In the genomic region with DNA sequence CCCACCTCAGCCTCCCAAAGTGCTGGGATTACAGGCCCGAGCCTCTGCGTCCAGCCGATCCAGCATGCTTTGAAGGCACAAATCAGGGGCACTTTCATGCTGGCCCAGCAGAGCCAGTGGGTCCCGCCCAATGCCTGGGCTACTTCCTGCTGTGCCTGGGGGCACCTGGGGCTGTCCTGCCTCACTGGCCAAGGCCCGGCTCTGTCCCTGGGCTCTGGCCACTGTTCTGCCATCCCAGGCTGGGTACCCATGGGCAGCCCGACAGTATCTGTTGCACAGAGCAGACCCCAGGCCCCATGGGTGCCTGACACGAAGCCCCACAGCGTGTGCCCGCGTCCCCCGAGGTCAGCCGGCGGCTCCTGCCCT, we compare ENCODE assay signal across 1 cellular context.
A peak's percentile ranks its signal among the peaks of the same experiment; 100 is the strongest.
TF ChIP-seq lines count a peak whose summit lies in the region.

No MANE protein-coding gene starts in this region.

TF ChIP-seq in HepG2, 621 proteins besides CTCF, POLR2A, EP300 and RAD21 (continued from another document and continues in another):
- TF ChIP-seq TBL1XR1 (IDR thresholded peaks at IDR 0.05; ENCODE audit: borderline replicate concordance, low read length, partially characterized antibody) (no peak), YEATS2 (CRISPR knock-in tag; IDR thresholded peaks at IDR 0.05; ENCODE audit: borderline replicate concordance) (no peak), ZNF451 (CRISPR knock-in tag; IDR thresholded peaks at IDR 0.05) (no peak), TAF1 (CRISPR knock-in tag; IDR thresholded peaks at IDR 0.05) (no peak), ZNF766 (CRISPR knock-in tag; IDR thresholded peaks at IDR 0.05; ENCODE audit: borderline replicate concordance) (0 out of 2 replicates have a peak, but pooled peaks have one; percentile 16), POLR2AphosphoS5 (IDR thresholded peaks at IDR 0.05; ENCODE audit: low read depth, low read length) (no peak; the same call in 1 of the 2 replicates), ZNF761 (CRISPR knock-in tag; conservative IDR thresholded peaks at IDR 0.05) (no peak), AGO2 (optimal IDR thresholded peaks at IDR 0.05; ENCODE audit: low read depth, low read length) (peak; percentile 58), GABPA (IDR thresholded peaks at IDR 0.05; ENCODE audit: low read depth, low read length) (no peak), GABPA (CRISPR knock-in tag; IDR thresholded peaks at IDR 0.05; ENCODE audit: low read depth) (0 out of 2 replicates have a peak, but pooled peaks have one; percentile 38), ZNF205 (CRISPR knock-in tag; IDR thresholded peaks at IDR 0.05) (no peak), SRSF9 (IDR thresholded peaks at IDR 0.05; ENCODE audit: borderline replicate concordance, insufficient read depth, low read depth, low read length, poor library complexity, severe bottlenecking) (no peak), JUN (CRISPR knock-in tag; IDR thresholded peaks at IDR 0.05) (no peak), ZNF782 (CRISPR knock-in tag; IDR thresholded peaks at IDR 0.05; ENCODE audit: borderline replicate concordance) (no peak), ZNF83 (CRISPR knock-in tag; IDR thresholded peaks at IDR 0.05; ENCODE audit: borderline replicate concordance) (no peak), CENPT (CRISPR knock-in tag; IDR thresholded peaks at IDR 0.05; ENCODE audit: low read depth) (no peak; the same call in 1 of the 2 replicates), ZNF264 (CRISPR knock-in tag; IDR thresholded peaks at IDR 0.05) (no peak), FOXM1 (CRISPR knock-in tag; IDR thresholded peaks at IDR 0.05) (no peak), PHB2 (IDR thresholded peaks at IDR 0.05; ENCODE audit: partially characterized antibody) (no peak), RFX5 (IDR thresholded peaks at IDR 0.05; ENCODE audit: low read depth, low read length) (no peak), ZSCAN20 (CRISPR knock-in tag; IDR thresholded peaks at IDR 0.05; ENCODE audit: borderline replicate concordance) (no peak), ZSCAN21 (CRISPR knock-in tag; IDR thresholded peaks at IDR 0.05; ENCODE audit: borderline replicate concordance) (peak; percentile 17), ZNF496 (CRISPR knock-in tag; IDR thresholded peaks at IDR 0.05; ENCODE audit: insufficient replicate concordance) (no peak), KDM4B (CRISPR knock-in tag; IDR thresholded peaks at IDR 0.05) (no peak), ZSCAN29 (CRISPR knock-in tag; conservative IDR thresholded peaks at IDR 0.05) (no peak), ZKSCAN8 (CRISPR knock-in tag; IDR thresholded peaks at IDR 0.05; ENCODE audit: borderline replicate concordance) (no peak), ZNF260 (CRISPR knock-in tag; IDR thresholded peaks at IDR 0.05; ENCODE audit: borderline replicate concordance, low read depth) (no peak), YY1 (IDR thresholded peaks at IDR 0.05; ENCODE audit: insufficient read depth, insufficient replicate concordance, low read depth, low read length) (no peak), THAP11 (CRISPR knock-in tag; IDR thresholded peaks at IDR 0.05) (no peak), ZNF670 (CRISPR knock-in tag; IDR thresholded peaks at IDR 0.05; ENCODE audit: borderline replicate concordance) (no peak), DMAP1 (CRISPR knock-in tag; IDR thresholded peaks at IDR 0.05) (no peak), TGIF2 (CRISPR knock-in tag; IDR thresholded peaks at IDR 0.05) (no peak), ZNF343 (CRISPR knock-in tag; IDR thresholded peaks at IDR 0.05) (no peak), GABPB1 (CRISPR knock-in tag; IDR thresholded peaks at IDR 0.05) (0 out of 2 replicates have a peak, but pooled peaks have one; percentile 10), ZNF232 (CRISPR knock-in tag; IDR thresholded peaks at IDR 0.05; ENCODE audit: borderline replicate concordance) (no peak), HNF4A (CRISPR knock-in tag; IDR thresholded peaks at IDR 0.05) (0 out of 2 replicates have a peak, but pooled peaks have one; percentile 14), ZNF143 (CRISPR knock-in tag; IDR thresholded peaks at IDR 0.05) (no peak; the same call in 1 of the 2 replicates), TCF12 (IDR thresholded peaks at IDR 0.05) (no peak), TCF12 (CRISPR knock-in tag; IDR thresholded peaks at IDR 0.05) (no peak), RBM39 (IDR thresholded peaks at IDR 0.05; ENCODE audit: low read depth, low read length, poor library complexity, severe bottlenecking) (no peak)
- TF ChIP-seq, protein P1, sequence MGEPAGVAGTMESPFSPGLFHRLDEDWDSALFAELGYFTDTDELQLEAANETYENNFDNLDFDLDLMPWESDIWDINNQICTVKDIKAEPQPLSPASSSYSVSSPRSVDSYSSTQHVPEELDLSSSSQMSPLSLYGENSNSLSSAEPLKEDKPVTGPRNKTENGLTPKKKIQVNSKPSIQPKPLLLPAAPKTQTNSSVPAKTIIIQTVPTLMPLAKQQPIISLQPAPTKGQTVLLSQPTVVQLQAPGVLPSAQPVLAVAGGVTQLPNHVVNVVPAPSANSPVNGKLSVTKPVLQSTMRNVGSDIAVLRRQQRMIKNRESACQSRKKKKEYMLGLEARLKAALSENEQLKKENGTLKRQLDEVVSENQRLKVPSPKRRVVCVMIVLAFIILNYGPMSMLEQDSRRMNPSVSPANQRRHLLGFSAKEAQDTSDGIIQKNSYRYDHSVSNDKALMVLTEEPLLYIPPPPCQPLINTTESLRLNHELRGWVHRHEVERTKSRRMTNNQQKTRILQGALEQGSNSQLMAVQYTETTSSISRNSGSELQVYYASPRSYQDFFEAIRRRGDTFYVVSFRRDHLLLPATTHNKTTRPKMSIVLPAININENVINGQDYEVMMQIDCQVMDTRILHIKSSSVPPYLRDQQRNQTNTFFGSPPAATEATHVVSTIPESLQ (CRISPR knock-in tag; conservative IDR thresholded peaks at IDR 0.05) = no peak
- TF ChIP-seq, protein P2, sequence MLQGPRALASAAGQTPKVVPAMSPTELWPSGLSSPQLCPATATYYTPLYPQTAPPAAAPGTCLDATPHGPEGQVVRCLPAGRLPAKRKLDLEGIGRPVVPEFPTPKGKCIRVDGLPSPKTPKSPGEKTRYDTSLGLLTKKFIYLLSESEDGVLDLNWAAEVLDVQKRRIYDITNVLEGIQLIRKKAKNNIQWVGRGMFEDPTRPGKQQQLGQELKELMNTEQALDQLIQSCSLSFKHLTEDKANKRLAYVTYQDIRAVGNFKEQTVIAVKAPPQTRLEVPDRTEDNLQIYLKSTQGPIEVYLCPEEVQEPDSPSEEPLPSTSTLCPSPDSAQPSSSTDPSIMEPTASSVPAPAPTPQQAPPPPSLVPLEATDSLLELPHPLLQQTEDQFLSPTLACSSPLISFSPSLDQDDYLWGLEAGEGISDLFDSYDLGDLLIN (CRISPR knock-in tag; IDR thresholded peaks at IDR 0.05; ENCODE audit: borderline replicate concordance) = peak; percentile 60; the same call in 1 of the 2 replicates
- TF ChIP-seq, protein P3, sequence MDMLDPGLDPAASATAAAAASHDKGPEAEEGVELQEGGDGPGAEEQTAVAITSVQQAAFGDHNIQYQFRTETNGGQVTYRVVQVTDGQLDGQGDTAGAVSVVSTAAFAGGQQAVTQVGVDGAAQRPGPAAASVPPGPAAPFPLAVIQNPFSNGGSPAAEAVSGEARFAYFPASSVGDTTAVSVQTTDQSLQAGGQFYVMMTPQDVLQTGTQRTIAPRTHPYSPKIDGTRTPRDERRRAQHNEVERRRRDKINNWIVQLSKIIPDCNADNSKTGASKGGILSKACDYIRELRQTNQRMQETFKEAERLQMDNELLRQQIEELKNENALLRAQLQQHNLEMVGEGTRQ (IDR thresholded peaks at IDR 0.05; ENCODE audit: low read depth, low read length) = no peak
- TF ChIP-seq, protein P3 (CRISPR knock-in tag; IDR thresholded peaks at IDR 0.05; ENCODE audit: borderline replicate concordance) = no peak
- TF ChIP-seq, protein P4, sequence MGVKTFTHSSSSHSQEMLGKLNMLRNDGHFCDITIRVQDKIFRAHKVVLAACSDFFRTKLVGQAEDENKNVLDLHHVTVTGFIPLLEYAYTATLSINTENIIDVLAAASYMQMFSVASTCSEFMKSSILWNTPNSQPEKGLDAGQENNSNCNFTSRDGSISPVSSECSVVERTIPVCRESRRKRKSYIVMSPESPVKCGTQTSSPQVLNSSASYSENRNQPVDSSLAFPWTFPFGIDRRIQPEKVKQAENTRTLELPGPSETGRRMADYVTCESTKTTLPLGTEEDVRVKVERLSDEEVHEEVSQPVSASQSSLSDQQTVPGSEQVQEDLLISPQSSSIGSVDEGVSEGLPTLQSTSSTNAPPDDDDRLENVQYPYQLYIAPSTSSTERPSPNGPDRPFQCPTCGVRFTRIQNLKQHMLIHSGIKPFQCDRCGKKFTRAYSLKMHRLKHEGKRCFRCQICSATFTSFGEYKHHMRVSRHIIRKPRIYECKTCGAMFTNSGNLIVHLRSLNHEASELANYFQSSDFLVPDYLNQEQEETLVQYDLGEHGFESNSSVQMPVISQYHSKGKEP (CRISPR knock-in tag; IDR thresholded peaks at IDR 0.05) = no peak
- TF ChIP-seq, protein P5, sequence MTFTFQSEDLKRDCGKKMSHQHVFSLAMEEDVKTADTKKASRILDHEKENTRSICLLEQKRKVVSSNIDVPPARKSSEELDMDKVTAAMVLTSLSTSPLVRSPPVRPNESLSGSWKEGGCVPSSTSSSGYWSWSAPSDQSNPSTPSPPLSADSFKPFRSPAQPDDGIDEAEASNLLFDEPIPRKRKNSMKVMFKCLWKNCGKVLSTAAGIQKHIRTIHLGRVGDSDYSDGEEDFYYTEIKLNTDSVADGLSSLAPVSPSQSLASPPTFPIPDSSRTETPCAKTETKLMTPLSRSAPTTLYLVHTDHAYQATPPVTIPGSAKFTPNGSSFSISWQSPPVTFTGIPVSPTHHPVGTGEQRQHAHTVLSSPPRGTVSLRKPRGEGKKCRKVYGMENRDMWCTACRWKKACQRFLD (CRISPR knock-in tag; IDR thresholded peaks at IDR 0.05; ENCODE audit: borderline replicate concordance) = 0 out of 2 replicates have a peak, but pooled peaks have one; percentile 1
- TF ChIP-seq, protein P6, sequence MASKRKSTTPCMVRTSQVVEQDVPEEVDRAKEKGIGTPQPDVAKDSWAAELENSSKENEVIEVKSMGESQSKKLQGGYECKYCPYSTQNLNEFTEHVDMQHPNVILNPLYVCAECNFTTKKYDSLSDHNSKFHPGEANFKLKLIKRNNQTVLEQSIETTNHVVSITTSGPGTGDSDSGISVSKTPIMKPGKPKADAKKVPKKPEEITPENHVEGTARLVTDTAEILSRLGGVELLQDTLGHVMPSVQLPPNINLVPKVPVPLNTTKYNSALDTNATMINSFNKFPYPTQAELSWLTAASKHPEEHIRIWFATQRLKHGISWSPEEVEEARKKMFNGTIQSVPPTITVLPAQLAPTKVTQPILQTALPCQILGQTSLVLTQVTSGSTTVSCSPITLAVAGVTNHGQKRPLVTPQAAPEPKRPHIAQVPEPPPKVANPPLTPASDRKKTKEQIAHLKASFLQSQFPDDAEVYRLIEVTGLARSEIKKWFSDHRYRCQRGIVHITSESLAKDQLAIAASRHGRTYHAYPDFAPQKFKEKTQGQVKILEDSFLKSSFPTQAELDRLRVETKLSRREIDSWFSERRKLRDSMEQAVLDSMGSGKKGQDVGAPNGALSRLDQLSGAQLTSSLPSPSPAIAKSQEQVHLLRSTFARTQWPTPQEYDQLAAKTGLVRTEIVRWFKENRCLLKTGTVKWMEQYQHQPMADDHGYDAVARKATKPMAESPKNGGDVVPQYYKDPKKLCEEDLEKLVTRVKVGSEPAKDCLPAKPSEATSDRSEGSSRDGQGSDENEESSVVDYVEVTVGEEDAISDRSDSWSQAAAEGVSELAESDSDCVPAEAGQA (IDR thresholded peaks at IDR 0.05; ENCODE audit: low read depth) = no peak
- TF ChIP-seq, protein P6 (CRISPR knock-in tag; IDR thresholded peaks at IDR 0.05; ENCODE audit: borderline replicate concordance) = peak; percentile 70; the same call in 1 of the 2 replicates
- TF ChIP-seq, protein P7, sequence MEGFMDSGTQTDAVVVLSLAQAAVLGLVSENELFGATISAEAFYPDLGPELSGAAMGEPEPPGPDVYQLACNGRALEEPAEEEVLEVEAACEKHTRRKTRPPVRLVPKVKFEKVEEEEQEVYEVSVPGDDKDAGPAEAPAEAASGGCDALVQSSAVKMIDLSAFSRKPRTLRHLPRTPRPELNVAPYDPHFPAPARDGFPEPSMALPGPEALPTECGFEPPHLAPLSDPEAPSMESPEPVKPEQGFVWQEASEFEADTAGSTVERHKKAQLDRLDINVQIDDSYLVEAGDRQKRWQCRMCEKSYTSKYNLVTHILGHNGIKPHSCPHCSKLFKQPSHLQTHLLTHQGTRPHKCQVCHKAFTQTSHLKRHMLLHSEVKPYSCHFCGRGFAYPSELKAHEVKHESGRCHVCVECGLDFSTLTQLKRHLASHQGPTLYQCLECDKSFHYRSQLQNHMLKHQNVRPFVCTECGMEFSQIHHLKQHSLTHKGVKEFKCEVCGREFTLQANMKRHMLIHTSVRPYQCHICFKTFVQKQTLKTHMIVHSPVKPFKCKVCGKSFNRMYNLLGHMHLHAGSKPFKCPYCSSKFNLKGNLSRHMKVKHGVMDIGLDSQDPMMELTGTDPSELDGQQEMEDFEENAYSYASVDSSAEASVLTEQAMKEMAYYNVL (CRISPR knock-in tag; IDR thresholded peaks at IDR 0.05; ENCODE audit: borderline replicate concordance) = no peak
- TF ChIP-seq, protein P8, sequence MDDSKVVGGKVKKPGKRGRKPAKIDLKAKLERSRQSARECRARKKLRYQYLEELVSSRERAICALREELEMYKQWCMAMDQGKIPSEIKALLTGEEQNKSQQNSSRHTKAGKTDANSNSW (CRISPR knock-in tag; IDR thresholded peaks at IDR 0.05; ENCODE audit: borderline replicate concordance) = no peak
- TF ChIP-seq, protein P9, sequence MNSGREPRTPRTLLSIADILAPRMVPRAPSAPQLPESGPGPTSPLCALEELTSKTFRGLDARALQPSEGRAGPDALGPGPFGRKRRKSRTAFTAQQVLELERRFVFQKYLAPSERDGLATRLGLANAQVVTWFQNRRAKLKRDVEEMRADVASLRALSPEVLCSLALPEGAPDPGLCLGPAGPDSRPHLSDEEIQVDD (CRISPR knock-in tag; IDR thresholded peaks at IDR 0.05; ENCODE audit: borderline replicate concordance) = no peak
